In the genomic region with DNA sequence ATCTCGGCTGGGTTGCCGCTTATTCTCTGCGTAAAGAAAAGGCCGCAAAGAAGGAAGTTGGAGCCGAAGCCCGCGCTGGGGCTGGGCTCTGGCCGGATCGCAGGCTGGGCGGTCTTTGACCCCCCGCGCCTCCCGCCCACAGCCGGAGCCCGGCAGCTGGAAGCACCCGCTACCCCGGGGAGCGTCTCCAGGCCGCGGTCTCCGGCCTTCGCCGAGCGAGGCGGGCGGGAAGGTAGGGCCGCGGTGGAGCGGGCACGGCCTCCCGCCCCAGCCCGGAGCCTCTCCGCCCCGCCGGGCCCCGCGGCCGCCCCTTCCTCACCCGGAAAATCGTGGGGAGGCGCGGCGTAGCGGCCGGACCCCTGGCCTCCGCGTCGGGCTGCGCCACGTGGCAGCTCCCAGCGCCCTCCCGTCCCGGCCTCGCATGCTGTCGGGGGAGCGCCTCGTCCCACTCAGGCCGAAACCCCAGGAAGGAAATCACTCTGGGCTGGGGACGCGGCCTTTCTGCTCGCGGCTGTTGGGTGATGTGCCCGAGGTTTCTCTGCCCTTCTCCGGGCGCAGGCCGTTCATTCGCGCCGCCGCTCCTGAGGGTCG, we compare ENCODE assay signal across 1 cellular context.
TF ChIP-seq lines count a peak whose summit lies in the region.

No MANE protein-coding gene starts in this region.

TF ChIP-seq in HepG2, 621 proteins besides CTCF, POLR2A, EP300 and RAD21 (continued from another document and continues in another):
- no peak for TF ChIP-seq ZFP41 (CRISPR knock-in tag; IDR thresholded peaks at IDR 0.05; ENCODE audit: borderline replicate concordance)
- no peak for TF ChIP-seq ZZZ3 (CRISPR knock-in tag; IDR thresholded peaks at IDR 0.05; ENCODE audit: borderline replicate concordance)
- TF ChIP-seq, protein P1, sequence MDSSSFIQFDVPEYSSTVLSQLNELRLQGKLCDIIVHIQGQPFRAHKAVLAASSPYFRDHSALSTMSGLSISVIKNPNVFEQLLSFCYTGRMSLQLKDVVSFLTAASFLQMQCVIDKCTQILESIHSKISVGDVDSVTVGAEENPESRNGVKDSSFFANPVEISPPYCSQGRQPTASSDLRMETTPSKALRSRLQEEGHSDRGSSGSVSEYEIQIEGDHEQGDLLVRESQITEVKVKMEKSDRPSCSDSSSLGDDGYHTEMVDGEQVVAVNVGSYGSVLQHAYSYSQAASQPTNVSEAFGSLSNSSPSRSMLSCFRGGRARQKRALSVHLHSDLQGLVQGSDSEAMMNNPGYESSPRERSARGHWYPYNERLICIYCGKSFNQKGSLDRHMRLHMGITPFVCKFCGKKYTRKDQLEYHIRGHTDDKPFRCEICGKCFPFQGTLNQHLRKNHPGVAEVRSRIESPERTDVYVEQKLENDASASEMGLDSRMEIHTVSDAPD (CRISPR knock-in tag; IDR thresholded peaks at IDR 0.05) = no peak
- TF ChIP-seq ZNF224 (CRISPR knock-in tag; IDR thresholded peaks at IDR 0.05) = no peak
- no peak for TF ChIP-seq SP5 (CRISPR knock-in tag; IDR thresholded peaks at IDR 0.05; ENCODE audit: borderline replicate concordance, low read depth)
- peak; percentile 63 for TF ChIP-seq SALL1 (CRISPR knock-in tag; IDR thresholded peaks at IDR 0.05)
- TF ChIP-seq, protein P2, sequence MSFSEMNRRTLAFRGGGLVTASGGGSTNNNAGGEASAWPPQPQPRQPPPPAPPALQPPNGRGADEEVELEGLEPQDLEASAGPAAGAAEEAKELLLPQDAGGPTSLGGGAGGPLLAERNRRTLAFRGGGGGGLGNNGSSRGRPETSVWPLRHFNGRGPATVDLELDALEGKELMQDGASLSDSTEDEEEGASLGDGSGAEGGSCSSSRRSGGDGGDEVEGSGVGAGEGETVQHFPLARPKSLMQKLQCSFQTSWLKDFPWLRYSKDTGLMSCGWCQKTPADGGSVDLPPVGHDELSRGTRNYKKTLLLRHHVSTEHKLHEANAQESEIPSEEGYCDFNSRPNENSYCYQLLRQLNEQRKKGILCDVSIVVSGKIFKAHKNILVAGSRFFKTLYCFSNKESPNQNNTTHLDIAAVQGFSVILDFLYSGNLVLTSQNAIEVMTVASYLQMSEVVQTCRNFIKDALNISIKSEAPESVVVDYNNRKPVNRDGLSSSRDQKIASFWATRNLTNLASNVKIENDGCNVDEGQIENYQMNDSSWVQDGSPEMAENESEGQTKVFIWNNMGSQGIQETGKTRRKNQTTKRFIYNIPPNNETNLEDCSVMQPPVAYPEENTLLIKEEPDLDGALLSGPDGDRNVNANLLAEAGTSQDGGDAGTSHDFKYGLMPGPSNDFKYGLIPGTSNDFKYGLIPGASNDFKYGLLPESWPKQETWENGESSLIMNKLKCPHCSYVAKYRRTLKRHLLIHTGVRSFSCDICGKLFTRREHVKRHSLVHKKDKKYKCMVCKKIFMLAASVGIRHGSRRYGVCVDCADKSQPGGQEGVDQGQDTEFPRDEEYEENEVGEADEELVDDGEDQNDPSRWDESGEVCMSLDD (CRISPR knock-in tag; IDR thresholded peaks at IDR 0.05; ENCODE audit: borderline replicate concordance) = peak; percentile 61; the same call in 1 of the 2 replicates
- no peak for TF ChIP-seq ZFP1 (CRISPR knock-in tag; IDR thresholded peaks at IDR 0.05)
- no peak for TF ChIP-seq MAFF (IDR thresholded peaks at IDR 0.05; ENCODE audit: low read depth, low read length)
- TF ChIP-seq MAFG (CRISPR knock-in tag; IDR thresholded peaks at IDR 0.05) = no peak
- no peak for TF ChIP-seq ZNF781 (CRISPR knock-in tag; IDR thresholded peaks at IDR 0.05; ENCODE audit: borderline replicate concordance, not compliant biosample characterization)
- TF ChIP-seq BRCA1 (CRISPR knock-in tag; IDR thresholded peaks at IDR 0.05) = no peak
- TF ChIP-seq ZNF160 (CRISPR knock-in tag; IDR thresholded peaks at IDR 0.05) = no peak
- TF ChIP-seq SNAI1 (CRISPR knock-in tag; IDR thresholded peaks at IDR 0.05; ENCODE audit: borderline replicate concordance) = no peak
- no peak for TF ChIP-seq ZNF343 (CRISPR knock-in tag; IDR thresholded peaks at IDR 0.05)
- TF ChIP-seq REXO4 (CRISPR knock-in tag; IDR thresholded peaks at IDR 0.05; ENCODE audit: borderline replicate concordance) = no peak
- TF ChIP-seq SOX13 (IDR thresholded peaks at IDR 0.05) = no peak
- TF ChIP-seq SOX13 (CRISPR knock-in tag; conservative IDR thresholded peaks at IDR 0.05 in 1 of 2, IDR thresholded peaks at IDR 0.05 in 1 of 2) = no peak
- TF ChIP-seq ELF3 (CRISPR knock-in tag; IDR thresholded peaks at IDR 0.05) = no peak
- no peak for TF ChIP-seq FOSL1 (CRISPR knock-in tag; IDR thresholded peaks at IDR 0.05; ENCODE audit: borderline replicate concordance)
- no peak for TF ChIP-seq RFXAP (CRISPR knock-in tag; IDR thresholded peaks at IDR 0.05; ENCODE audit: borderline replicate concordance)
- no peak for TF ChIP-seq FOSL2 (CRISPR knock-in tag; IDR thresholded peaks at IDR 0.05)
- TF ChIP-seq, protein P3, sequence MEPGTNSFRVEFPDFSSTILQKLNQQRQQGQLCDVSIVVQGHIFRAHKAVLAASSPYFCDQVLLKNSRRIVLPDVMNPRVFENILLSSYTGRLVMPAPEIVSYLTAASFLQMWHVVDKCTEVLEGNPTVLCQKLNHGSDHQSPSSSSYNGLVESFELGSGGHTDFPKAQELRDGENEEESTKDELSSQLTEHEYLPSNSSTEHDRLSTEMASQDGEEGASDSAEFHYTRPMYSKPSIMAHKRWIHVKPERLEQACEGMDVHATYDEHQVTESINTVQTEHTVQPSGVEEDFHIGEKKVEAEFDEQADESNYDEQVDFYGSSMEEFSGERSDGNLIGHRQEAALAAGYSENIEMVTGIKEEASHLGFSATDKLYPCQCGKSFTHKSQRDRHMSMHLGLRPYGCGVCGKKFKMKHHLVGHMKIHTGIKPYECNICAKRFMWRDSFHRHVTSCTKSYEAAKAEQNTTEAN (CRISPR knock-in tag; conservative IDR thresholded peaks at IDR 0.05) = no peak
- TF ChIP-seq, protein P4, sequence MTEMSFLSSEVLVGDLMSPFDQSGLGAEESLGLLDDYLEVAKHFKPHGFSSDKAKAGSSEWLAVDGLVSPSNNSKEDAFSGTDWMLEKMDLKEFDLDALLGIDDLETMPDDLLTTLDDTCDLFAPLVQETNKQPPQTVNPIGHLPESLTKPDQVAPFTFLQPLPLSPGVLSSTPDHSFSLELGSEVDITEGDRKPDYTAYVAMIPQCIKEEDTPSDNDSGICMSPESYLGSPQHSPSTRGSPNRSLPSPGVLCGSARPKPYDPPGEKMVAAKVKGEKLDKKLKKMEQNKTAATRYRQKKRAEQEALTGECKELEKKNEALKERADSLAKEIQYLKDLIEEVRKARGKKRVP (CRISPR knock-in tag; IDR thresholded peaks at IDR 0.05) = no peak
- TF ChIP-seq IRX3 (CRISPR knock-in tag; IDR thresholded peaks at IDR 0.05; ENCODE audit: borderline replicate concordance, low read depth) = peak; percentile 71; the same call in 1 of the 2 replicates
- TF ChIP-seq, protein P5, sequence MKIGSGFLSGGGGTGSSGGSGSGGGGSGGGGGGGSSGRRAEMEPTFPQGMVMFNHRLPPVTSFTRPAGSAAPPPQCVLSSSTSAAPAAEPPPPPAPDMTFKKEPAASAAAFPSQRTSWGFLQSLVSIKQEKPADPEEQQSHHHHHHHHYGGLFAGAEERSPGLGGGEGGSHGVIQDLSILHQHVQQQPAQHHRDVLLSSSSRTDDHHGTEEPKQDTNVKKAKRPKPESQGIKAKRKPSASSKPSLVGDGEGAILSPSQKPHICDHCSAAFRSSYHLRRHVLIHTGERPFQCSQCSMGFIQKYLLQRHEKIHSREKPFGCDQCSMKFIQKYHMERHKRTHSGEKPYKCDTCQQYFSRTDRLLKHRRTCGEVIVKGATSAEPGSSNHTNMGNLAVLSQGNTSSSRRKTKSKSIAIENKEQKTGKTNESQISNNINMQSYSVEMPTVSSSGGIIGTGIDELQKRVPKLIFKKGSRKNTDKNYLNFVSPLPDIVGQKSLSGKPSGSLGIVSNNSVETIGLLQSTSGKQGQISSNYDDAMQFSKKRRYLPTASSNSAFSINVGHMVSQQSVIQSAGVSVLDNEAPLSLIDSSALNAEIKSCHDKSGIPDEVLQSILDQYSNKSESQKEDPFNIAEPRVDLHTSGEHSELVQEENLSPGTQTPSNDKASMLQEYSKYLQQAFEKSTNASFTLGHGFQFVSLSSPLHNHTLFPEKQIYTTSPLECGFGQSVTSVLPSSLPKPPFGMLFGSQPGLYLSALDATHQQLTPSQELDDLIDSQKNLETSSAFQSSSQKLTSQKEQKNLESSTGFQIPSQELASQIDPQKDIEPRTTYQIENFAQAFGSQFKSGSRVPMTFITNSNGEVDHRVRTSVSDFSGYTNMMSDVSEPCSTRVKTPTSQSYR (CRISPR knock-in tag; IDR thresholded peaks at IDR 0.05; ENCODE audit: borderline replicate concordance) = peak; percentile 25; the same call in 1 of the 2 replicates
- TF ChIP-seq SSRP1 (CRISPR knock-in tag; IDR thresholded peaks at IDR 0.05) = no peak
- TF ChIP-seq, protein P6, sequence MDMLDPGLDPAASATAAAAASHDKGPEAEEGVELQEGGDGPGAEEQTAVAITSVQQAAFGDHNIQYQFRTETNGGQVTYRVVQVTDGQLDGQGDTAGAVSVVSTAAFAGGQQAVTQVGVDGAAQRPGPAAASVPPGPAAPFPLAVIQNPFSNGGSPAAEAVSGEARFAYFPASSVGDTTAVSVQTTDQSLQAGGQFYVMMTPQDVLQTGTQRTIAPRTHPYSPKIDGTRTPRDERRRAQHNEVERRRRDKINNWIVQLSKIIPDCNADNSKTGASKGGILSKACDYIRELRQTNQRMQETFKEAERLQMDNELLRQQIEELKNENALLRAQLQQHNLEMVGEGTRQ (IDR thresholded peaks at IDR 0.05; ENCODE audit: low read depth, low read length) = no peak
- TF ChIP-seq, protein P6 (CRISPR knock-in tag; IDR thresholded peaks at IDR 0.05; ENCODE audit: borderline replicate concordance) = no peak
- no peak for TF ChIP-seq ZNF790 (CRISPR knock-in tag; IDR thresholded peaks at IDR 0.05; ENCODE audit: borderline replicate concordance)
- peak; percentile 91 for TF ChIP-seq ZFX (CRISPR knock-in tag; IDR thresholded peaks at IDR 0.05; ENCODE audit: low read depth)
- TF ChIP-seq, protein P7, sequence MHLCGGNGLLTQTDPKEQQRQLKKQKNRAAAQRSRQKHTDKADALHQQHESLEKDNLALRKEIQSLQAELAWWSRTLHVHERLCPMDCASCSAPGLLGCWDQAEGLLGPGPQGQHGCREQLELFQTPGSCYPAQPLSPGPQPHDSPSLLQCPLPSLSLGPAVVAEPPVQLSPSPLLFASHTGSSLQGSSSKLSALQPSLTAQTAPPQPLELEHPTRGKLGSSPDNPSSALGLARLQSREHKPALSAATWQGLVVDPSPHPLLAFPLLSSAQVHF (CRISPR knock-in tag; IDR thresholded peaks at IDR 0.05) = no peak
- TF ChIP-seq, protein P8, sequence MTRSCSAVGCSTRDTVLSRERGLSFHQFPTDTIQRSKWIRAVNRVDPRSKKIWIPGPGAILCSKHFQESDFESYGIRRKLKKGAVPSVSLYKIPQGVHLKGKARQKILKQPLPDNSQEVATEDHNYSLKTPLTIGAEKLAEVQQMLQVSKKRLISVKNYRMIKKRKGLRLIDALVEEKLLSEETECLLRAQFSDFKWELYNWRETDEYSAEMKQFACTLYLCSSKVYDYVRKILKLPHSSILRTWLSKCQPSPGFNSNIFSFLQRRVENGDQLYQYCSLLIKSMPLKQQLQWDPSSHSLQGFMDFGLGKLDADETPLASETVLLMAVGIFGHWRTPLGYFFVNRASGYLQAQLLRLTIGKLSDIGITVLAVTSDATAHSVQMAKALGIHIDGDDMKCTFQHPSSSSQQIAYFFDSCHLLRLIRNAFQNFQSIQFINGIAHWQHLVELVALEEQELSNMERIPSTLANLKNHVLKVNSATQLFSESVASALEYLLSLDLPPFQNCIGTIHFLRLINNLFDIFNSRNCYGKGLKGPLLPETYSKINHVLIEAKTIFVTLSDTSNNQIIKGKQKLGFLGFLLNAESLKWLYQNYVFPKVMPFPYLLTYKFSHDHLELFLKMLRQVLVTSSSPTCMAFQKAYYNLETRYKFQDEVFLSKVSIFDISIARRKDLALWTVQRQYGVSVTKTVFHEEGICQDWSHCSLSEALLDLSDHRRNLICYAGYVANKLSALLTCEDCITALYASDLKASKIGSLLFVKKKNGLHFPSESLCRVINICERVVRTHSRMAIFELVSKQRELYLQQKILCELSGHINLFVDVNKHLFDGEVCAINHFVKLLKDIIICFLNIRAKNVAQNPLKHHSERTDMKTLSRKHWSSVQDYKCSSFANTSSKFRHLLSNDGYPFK (CRISPR knock-in tag; IDR thresholded peaks at IDR 0.05; ENCODE audit: borderline replicate concordance) = no peak
- no peak for TF ChIP-seq ZNF17 (CRISPR knock-in tag; IDR thresholded peaks at IDR 0.05)
- TF ChIP-seq MBD4 (IDR thresholded peaks at IDR 0.05; ENCODE audit: borderline replicate concordance, low read length) = no peak
- no peak for TF ChIP-seq TEAD3 (CRISPR knock-in tag; optimal IDR thresholded peaks at IDR 0.05; ENCODE audit: borderline replicate concordance)
- TF ChIP-seq ZEB1 (IDR thresholded peaks at IDR 0.05; ENCODE audit: insufficient replicate concordance, low read depth) = no peak
- TF ChIP-seq ZNF749 (CRISPR knock-in tag; IDR thresholded peaks at IDR 0.05; ENCODE audit: borderline replicate concordance) = 0 out of 2 replicates have a peak, but pooled peaks have one; percentile 34
- TF ChIP-seq ZFAT (CRISPR knock-in tag; conservative IDR thresholded peaks at IDR 0.05) = peak; percentile 69; the same call in 1 of the 2 replicates
- no peak for TF ChIP-seq ZNF292 (CRISPR knock-in tag; IDR thresholded peaks at IDR 0.05; ENCODE audit: borderline replicate concordance, low read depth)
- TF ChIP-seq TP53 (CRISPR knock-in tag; conservative IDR thresholded peaks at IDR 0.05) = no peak
- TF ChIP-seq, protein P9, sequence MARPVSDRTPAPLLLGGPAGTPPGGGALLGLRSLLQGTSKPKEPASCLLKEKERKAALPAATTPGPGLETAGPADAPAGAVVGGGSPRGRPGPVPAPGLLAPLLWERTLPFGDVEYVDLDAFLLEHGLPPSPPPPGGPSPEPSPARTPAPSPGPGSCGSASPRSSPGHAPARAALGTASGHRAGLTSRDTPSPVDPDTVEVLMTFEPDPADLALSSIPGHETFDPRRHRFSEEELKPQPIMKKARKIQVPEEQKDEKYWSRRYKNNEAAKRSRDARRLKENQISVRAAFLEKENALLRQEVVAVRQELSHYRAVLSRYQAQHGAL (CRISPR knock-in tag; IDR thresholded peaks at IDR 0.05; ENCODE audit: not compliant biosample characterization) = no peak
- no peak for TF ChIP-seq ZKSCAN1 (IDR thresholded peaks at IDR 0.05; ENCODE audit: low read length)
- TF ChIP-seq CENPT (CRISPR knock-in tag; IDR thresholded peaks at IDR 0.05; ENCODE audit: low read depth) = no peak
- no peak for TF ChIP-seq ZBTB1 (CRISPR knock-in tag; IDR thresholded peaks at IDR 0.05; ENCODE audit: borderline replicate concordance)
- 0 out of 2 replicates have a peak, but pooled peaks have one; percentile 52 for TF ChIP-seq ZBTB42 (CRISPR knock-in tag; IDR thresholded peaks at IDR 0.05)
